ENCODE assay signal across 19 cellular contexts in the genomic region with DNA sequence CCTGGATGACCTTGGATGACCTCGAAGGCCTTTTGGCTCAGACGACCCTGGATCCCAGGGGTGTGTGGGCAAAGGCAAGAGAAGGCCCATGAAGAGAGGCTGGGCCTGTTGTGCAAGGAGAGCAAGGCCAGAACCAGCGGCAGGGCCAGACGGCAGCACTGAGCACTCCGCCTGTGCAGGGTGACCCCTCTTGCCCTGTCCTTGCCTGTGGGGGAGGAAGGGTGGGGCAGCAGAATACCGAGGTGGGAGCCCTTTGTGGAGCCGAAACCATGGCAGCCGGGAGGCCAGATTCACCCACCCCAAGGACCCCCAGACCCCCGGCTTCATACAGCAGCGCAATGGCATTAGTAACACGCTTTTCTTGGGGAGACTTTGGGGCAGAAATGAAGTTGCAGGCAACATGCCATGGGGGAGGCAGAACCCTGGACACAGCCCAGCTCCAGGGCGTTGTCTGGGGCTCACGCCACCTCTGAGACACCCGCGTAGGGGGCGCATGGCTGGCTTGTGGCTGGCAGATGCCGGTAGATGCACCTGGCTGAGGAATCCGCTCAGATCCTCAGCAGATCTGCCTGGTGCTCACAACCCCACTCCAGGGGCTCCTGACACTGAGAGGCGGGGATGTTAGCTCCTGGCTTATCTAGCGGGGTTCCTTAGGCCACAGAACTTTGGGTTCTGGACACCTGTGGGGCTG.
DNase-seq lines count a peak whose midpoint lies in the region; ATAC-seq, FAIRE-seq and TF ChIP-seq lines count a peak whose summit lies in the region.
"Had no signal": no experiment of that assay in that cellular context is flagged by ENCODE, and none has a peak within 500 bp of the region (broad histone marks: within the 10 kb centered on the region; RNA-seq: fewer than 3 reads in every experiment).

No MANE protein-coding gene starts in this region.

- H4K20me1 ChIP-seq in astrocyte (ENCODE audit: insufficient read depth, low read length): no peaks in the 10 kb centered on the region

- H3K4me1 Mint-ChIP-seq in astrocyte (ENCODE audit: low read depth, unreplicated experiment): no peaks in the 10 kb centered on the region
- peaks cover 42% of the 10 kb centered on the region for H3K4me1 Mint-ChIP-seq in nephron progenitor cell
- H3K4me1 Mint-ChIP-seq in activated T-helper 2 cell treated with anti-CD3 and anti-CD28 coated beads, Interferon-gamma antibody, Interleukin-2, Interleukin-4, amounts not matched to agents 10 μg/mL and 5 μg/mL and 100 μg/mL, durations not matched to agents 14 hours and 24 hours and 36 hours (ENCODE audit: low read depth): no peaks in the 10 kb centered on the region

- H3K9me3 ChIP-seq in astrocyte (ENCODE audit: insufficient read depth, low read depth, low read length) (no peaks in the 10 kb centered on the region), left ventricle myocardium inferior (replicated peaks) (no peaks in the 10 kb centered on the region), upper lobe of right lung (no peaks in the 10 kb centered on the region)
- H3K9me3 ChIP-seq: BE2C had no signal

- no peaks in the 10 kb centered on the region for H3K9me3 Mint-ChIP-seq in astrocyte (ENCODE audit: unreplicated experiment)
- H3K9me3 Mint-ChIP-seq in nephron progenitor cell: no peaks in the 10 kb centered on the region
- no peaks in the 10 kb centered on the region for H3K9me3 Mint-ChIP-seq in activated T-helper 2 cell treated with anti-CD3 and anti-CD28 coated beads, Interferon-gamma antibody, Interleukin-2, Interleukin-4, amounts not matched to agents 10 μg/mL and 5 μg/mL and 100 μg/mL, durations not matched to agents 14 hours and 24 hours and 36 hours
- H3K9me3 Mint-ChIP-seq: CD4-positive, alpha-beta memory T cell had no signal

- DNase-seq in astrocyte (ENCODE audit: low read depth) (no peak), left ventricle myocardium inferior (no peak), nephron progenitor cell (peak; percentile 8), upper lobe of right lung (peak; percentile 57), glomerular visceral epithelial cell (ENCODE audit: extremely low spot score) (no peak)
- no peak for DNase-seq in activated CD4-positive, alpha-beta T cell treated with anti-CD3 and anti-CD28 coated beads, Interleukin-2, amount 50 U/mL, for 1 hour
- DNase-seq in activated T-helper 2 cell treated with anti-CD3 and anti-CD28 coated beads, Interferon-gamma antibody, Interleukin-2, Interleukin-4, amounts not matched to agents 10 μg/mL and 5 μg/mL and 100 μg/mL, durations not matched to agents 14 hours and 24 hours and 36 hours (ENCODE audit: low spot score): no peak
- DNase-seq: BE2C, DMS79 treated with DMSO at 0.1 percent for 48 hours, GDM1, KG1, NCI-H1105, NCI-H2029, NCI-H526 treated with DMSO at 0.1 percent for 48 hours, OCI-M1 had no signal

- H2AFZ ChIP-seq in astrocyte (ENCODE audit: low read depth, low read length): no peak overlapping the region

- H3K27me3 ChIP-seq in astrocyte (ENCODE audit: insufficient read depth, low read length) (no peaks in the 10 kb centered on the region), left ventricle myocardium inferior (ENCODE audit: low read depth) (peaks cover 42% of the 10 kb centered on the region), upper lobe of right lung (peaks cover 23% of the 10 kb centered on the region)

- H3K9ac ChIP-seq in astrocyte (ENCODE audit: low read length): no peak overlapping the region

- H3K36me3 ChIP-seq in astrocyte (ENCODE audit: insufficient read depth, low read length) (no peaks in the 10 kb centered on the region), left ventricle myocardium inferior (no peaks in the 10 kb centered on the region), upper lobe of right lung (no peaks in the 10 kb centered on the region)
- H3K36me3 ChIP-seq: BE2C had no signal

- H3K79me2 ChIP-seq in astrocyte (ENCODE audit: insufficient read depth, low read length): no peaks in the 10 kb centered on the region

- H3K4me3 Mint-ChIP-seq in astrocyte (ENCODE audit: unreplicated experiment): no peak overlapping the region
- no peak overlapping the region for H3K4me3 Mint-ChIP-seq in nephron progenitor cell
- H3K4me3 Mint-ChIP-seq in activated T-helper 2 cell treated with anti-CD3 and anti-CD28 coated beads, Interferon-gamma antibody, Interleukin-2, Interleukin-4, amounts not matched to agents 10 μg/mL and 5 μg/mL and 100 μg/mL, durations not matched to agents 14 hours and 24 hours and 36 hours (ENCODE audit: low read depth): no peak overlapping the region
- H3K4me3 Mint-ChIP-seq: CD4-positive, alpha-beta memory T cell had no signal

- H3K27me3 Mint-ChIP-seq in astrocyte (ENCODE audit: low read depth, unreplicated experiment) (peaks cover 38% of the 10 kb centered on the region), nephron progenitor cell (ENCODE audit: low read depth, poor library complexity) (peaks cover 22% of the 10 kb centered on the region)
- no peaks in the 10 kb centered on the region for H3K27me3 Mint-ChIP-seq in activated T-helper 2 cell treated with anti-CD3 and anti-CD28 coated beads, Interferon-gamma antibody, Interleukin-2, Interleukin-4, amounts not matched to agents 10 μg/mL and 5 μg/mL and 100 μg/mL, durations not matched to agents 14 hours and 24 hours and 36 hours (ENCODE audit: low read depth)

- ATAC-seq in upper lobe of right lung: no peak

- H3K27ac ChIP-seq in astrocyte (ENCODE audit: low read depth, low read length): no peak overlapping the region
- H3K27ac ChIP-seq in left ventricle myocardium inferior (replicated peaks): no peak overlapping the region
- H3K27ac ChIP-seq in upper lobe of right lung: peak overlapping the region; percentile 58
- H3K27ac ChIP-seq: HL-60, RWPE1 had no signal

- FAIRE-seq in astrocyte (lab: Jason Lieb, UNC): no peak
- FAIRE-seq: GM19239 had no signal

- H3K27ac Mint-ChIP-seq in astrocyte (ENCODE audit: unreplicated experiment) (peak overlapping the region; percentile 34), nephron progenitor cell (no peak overlapping the region)
- no peak overlapping the region for H3K27ac Mint-ChIP-seq in activated T-helper 2 cell treated with anti-CD3 and anti-CD28 coated beads, Interferon-gamma antibody, Interleukin-2, Interleukin-4, amounts not matched to agents 10 μg/mL and 5 μg/mL and 100 μg/mL, durations not matched to agents 14 hours and 24 hours and 36 hours
- H3K27ac Mint-ChIP-seq: CD4-positive, alpha-beta memory T cell had no signal

- H3K4me3 ChIP-seq in astrocyte (ENCODE audit: insufficient read depth, low read depth, low read length) (no peak overlapping the region), left ventricle myocardium inferior (peak overlapping the region; percentile 34), upper lobe of right lung (peak overlapping the region; percentile 23)

- intact Hi-C loops in left ventricle myocardium inferior (cut with micrococcal nuclease) (no loop called here), upper lobe of right lung (cut with DNase I) (no loop called here)
- intact Hi-C loops in activated T-helper 2 cell treated with anti-CD3 and anti-CD28 coated beads, Interferon-gamma antibody, Interleukin-2, Interleukin-4, amounts not matched to agents 10 μg/mL and 5 μg/mL and 100 μg/mL, durations not matched to agents 14 hours and 24 hours and 36 hours (cut with micrococcal nuclease): no loop called here

- TF ChIP-seq CTCF in astrocyte (IDR thresholded peaks at IDR 0.05; ENCODE audit: insufficient read depth, low read depth, low read length): no peak
- no peak for TF ChIP-seq CTCF in left ventricle myocardium inferior (IDR thresholded peaks at IDR 0.05; ENCODE audit: borderline replicate concordance)
- no peak for TF ChIP-seq CTCF in nephron progenitor cell (IDR thresholded peaks at IDR 0.05)
- TF ChIP-seq CTCF in upper lobe of right lung (IDR thresholded peaks at IDR 0.05): no peak

- H3K4me1 ChIP-seq in astrocyte (ENCODE audit: insufficient read depth, low read length) (no peaks in the 10 kb centered on the region), left ventricle myocardium inferior (no peaks in the 10 kb centered on the region), upper lobe of right lung (no peaks in the 10 kb centered on the region)
- H3K4me1 ChIP-seq: BE2C had no signal

- H3K36me3 Mint-ChIP-seq in astrocyte (ENCODE audit: low read depth, unreplicated experiment) (no peaks in the 10 kb centered on the region), nephron progenitor cell (ENCODE audit: low read depth) (no peaks in the 10 kb centered on the region)
- H3K36me3 Mint-ChIP-seq in activated T-helper 2 cell treated with anti-CD3 and anti-CD28 coated beads, Interferon-gamma antibody, Interleukin-2, Interleukin-4, amounts not matched to agents 10 μg/mL and 5 μg/mL and 100 μg/mL, durations not matched to agents 14 hours and 24 hours and 36 hours (ENCODE audit: low read depth): no peaks in the 10 kb centered on the region
- H3K36me3 Mint-ChIP-seq: CD4-positive, alpha-beta memory T cell had no signal

- no peak overlapping the region for H3K4me2 ChIP-seq in astrocyte (ENCODE audit: low read length)

Comparison
In these comparisons a context has a peak if more than half of its experiments do, and no peak if none do; other contexts are left out.
1. DNase-seq: peak in nephron progenitor cell (single experiment) and upper lobe of right lung (single experiment); none in astrocyte (single experiment), left ventricle myocardium inferior (single experiment), activated CD4-positive, alpha-beta T cell treated with anti-CD3 and anti-CD28 coated beads, Interleukin-2, amount 50 U/mL, for 1 hour (single experiment), glomerular visceral epithelial cell (single experiment) and activated T-helper 2 cell treated with anti-CD3 and anti-CD28 coated beads, Interferon-gamma antibody, Interleukin-2, Interleukin-4, amounts not matched to agents 10 μg/mL and 5 μg/mL and 100 μg/mL, durations not matched to agents 14 hours and 24 hours and 36 hours (single experiment).